Comparison of ENCODE assay signal across 1 cellular context in the genomic region with DNA sequence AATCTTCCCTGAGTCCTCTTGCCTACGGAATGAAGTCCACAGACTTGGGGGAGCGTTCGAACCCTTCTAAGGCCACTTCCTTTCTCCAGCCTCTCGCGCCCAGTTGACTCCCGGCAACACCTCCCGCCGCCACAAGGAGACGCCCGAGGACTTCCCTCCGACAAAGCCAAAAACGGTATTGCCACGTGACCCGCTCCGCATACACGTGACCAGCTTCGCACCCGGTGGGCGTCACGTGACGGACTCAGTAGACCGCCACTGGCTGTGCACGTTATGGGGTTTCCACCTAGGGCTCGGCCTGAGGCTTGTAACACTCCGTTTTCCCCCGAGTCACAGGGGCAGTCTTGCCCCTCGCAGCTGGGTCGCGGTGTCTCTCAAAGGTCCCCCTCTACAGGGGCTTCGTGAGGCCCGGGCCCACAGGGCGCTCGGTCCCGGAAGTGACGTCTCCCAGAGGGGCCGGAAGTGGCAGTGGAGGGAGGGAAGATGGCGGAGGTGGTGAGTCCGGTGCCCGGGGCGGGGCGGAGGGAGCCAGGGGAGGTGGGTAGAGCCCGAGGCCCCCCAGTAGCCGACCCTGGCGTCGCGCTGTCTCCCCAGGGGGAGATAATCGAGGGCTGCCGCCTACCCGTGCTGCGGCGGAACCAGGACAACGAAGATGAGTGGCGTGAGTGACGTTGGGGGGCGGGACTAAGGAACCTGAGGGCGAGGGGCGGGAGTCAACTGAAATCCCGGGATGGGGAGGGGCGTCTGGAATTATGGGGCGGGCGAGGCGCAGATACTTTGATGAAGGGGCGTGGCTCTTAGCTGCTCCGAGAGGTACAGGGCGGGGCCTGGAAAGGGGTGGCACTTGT.
TF ChIP-seq lines count a peak whose summit lies in the region.

TSS of gene KAT5 (plus strand) at position 468 of the 848 bp plus-strand sequence. CDS start at position 484, 16 bp downstream.

TF ChIP-seq in HepG2, 621 proteins besides CTCF, POLR2A, EP300 and RAD21 (continued from another document and continues in another):
- peak; percentile 86; the same call in 1 of the 2 replicates for TF ChIP-seq SAFB2 (CRISPR knock-in tag; IDR thresholded peaks at IDR 0.05; ENCODE audit: borderline replicate concordance, low read depth)
- TF ChIP-seq, protein P1, sequence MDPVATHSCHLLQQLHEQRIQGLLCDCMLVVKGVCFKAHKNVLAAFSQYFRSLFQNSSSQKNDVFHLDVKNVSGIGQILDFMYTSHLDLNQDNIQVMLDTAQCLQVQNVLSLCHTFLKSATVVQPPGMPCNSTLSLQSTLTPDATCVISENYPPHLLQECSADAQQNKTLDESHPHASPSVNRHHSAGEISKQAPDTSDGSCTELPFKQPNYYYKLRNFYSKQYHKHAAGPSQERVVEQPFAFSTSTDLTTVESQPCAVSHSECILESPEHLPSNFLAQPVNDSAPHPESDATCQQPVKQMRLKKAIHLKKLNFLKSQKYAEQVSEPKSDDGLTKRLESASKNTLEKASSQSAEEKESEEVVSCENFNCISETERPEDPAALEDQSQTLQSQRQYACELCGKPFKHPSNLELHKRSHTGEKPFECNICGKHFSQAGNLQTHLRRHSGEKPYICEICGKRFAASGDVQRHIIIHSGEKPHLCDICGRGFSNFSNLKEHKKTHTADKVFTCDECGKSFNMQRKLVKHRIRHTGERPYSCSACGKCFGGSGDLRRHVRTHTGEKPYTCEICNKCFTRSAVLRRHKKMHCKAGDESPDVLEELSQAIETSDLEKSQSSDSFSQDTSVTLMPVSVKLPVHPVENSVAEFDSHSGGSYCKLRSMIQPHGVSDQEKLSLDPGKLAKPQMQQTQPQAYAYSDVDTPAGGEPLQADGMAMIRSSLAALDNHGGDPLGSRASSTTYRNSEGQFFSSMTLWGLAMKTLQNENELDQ (CRISPR knock-in tag; IDR thresholded peaks at IDR 0.05; ENCODE audit: borderline replicate concordance): no peak; the same call in 1 of the 2 replicates
- TF ChIP-seq CREBL2 (CRISPR knock-in tag; IDR thresholded peaks at IDR 0.05; ENCODE audit: borderline replicate concordance): peak; percentile 92; the same call in 1 of the 2 replicates
- peak; percentile 98 for TF ChIP-seq ZFX (CRISPR knock-in tag; IDR thresholded peaks at IDR 0.05; ENCODE audit: low read depth)
- TF ChIP-seq, protein P2, sequence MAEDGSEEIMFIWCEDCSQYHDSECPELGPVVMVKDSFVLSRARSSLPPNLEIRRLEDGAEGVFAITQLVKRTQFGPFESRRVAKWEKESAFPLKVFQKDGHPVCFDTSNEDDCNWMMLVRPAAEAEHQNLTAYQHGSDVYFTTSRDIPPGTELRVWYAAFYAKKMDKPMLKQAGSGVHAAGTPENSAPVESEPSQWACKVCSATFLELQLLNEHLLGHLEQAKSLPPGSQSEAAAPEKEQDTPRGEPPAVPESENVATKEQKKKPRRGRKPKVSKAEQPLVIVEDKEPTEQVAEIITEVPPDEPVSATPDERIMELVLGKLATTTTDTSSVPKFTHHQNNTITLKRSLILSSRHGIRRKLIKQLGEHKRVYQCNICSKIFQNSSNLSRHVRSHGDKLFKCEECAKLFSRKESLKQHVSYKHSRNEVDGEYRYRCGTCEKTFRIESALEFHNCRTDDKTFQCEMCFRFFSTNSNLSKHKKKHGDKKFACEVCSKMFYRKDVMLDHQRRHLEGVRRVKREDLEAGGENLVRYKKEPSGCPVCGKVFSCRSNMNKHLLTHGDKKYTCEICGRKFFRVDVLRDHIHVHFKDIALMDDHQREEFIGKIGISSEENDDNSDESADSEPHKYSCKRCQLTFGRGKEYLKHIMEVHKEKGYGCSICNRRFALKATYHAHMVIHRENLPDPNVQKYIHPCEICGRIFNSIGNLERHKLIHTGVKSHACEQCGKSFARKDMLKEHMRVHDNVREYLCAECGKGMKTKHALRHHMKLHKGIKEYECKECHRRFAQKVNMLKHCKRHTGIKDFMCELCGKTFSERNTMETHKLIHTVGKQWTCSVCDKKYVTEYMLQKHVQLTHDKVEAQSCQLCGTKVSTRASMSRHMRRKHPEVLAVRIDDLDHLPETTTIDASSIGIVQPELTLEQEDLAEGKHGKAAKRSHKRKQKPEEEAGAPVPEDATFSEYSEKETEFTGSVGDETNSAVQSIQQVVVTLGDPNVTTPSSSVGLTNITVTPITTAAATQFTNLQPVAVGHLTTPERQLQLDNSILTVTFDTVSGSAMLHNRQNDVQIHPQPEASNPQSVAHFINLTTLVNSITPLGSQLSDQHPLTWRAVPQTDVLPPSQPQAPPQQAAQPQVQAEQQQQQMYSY (CRISPR knock-in tag; IDR thresholded peaks at IDR 0.05): no peak
- no peak for TF ChIP-seq ZNF496 (CRISPR knock-in tag; IDR thresholded peaks at IDR 0.05; ENCODE audit: insufficient replicate concordance)
- TF ChIP-seq REL (CRISPR knock-in tag; conservative IDR thresholded peaks at IDR 0.05): peak; percentile 90
- no peak for TF ChIP-seq KDM6A (CRISPR knock-in tag; IDR thresholded peaks at IDR 0.05; ENCODE audit: low read depth)
- no peak for TF ChIP-seq NCOA1 (CRISPR knock-in tag; IDR thresholded peaks at IDR 0.05)
- peak; percentile 98 for TF ChIP-seq SRY (CRISPR knock-in tag; IDR thresholded peaks at IDR 0.05)
- TF ChIP-seq ZNF292 (CRISPR knock-in tag; IDR thresholded peaks at IDR 0.05; ENCODE audit: borderline replicate concordance, low read depth): no peak
- TF ChIP-seq, protein P3, sequence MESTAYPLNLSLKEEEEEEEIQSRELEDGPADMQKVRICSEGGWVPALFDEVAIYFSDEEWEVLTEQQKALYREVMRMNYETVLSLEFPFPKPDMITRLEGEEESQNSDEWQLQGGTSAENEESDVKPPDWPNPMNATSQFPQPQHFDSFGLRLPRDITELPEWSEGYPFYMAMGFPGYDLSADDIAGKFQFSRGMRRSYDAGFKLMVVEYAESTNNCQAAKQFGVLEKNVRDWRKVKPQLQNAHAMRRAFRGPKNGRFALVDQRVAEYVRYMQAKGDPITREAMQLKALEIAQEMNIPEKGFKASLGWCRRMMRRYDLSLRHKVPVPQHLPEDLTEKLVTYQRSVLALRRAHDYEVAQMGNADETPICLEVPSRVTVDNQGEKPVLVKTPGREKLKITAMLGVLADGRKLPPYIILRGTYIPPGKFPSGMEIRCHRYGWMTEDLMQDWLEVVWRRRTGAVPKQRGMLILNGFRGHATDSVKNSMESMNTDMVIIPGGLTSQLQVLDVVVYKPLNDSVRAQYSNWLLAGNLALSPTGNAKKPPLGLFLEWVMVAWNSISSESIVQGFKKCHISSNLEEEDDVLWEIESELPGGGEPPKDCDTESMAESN (CRISPR knock-in tag; conservative IDR thresholded peaks at IDR 0.05): peak; percentile 79; the same call in 1 of the 2 replicates
- peak; percentile 98 for TF ChIP-seq ZNF34 (CRISPR knock-in tag; IDR thresholded peaks at IDR 0.05; ENCODE audit: borderline replicate concordance)
- no peak for TF ChIP-seq SP140L (CRISPR knock-in tag; IDR thresholded peaks at IDR 0.05; ENCODE audit: borderline replicate concordance)
- no peak for TF ChIP-seq ZBTB14 (CRISPR knock-in tag; IDR thresholded peaks at IDR 0.05)
- TF ChIP-seq, protein P4, sequence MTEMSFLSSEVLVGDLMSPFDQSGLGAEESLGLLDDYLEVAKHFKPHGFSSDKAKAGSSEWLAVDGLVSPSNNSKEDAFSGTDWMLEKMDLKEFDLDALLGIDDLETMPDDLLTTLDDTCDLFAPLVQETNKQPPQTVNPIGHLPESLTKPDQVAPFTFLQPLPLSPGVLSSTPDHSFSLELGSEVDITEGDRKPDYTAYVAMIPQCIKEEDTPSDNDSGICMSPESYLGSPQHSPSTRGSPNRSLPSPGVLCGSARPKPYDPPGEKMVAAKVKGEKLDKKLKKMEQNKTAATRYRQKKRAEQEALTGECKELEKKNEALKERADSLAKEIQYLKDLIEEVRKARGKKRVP (CRISPR knock-in tag; IDR thresholded peaks at IDR 0.05): peak in 1 of 2 experiments; percentile 71; a peak in 2 of 4 replicates
- TF ChIP-seq ZFAT (CRISPR knock-in tag; conservative IDR thresholded peaks at IDR 0.05): no peak
- no peak for TF ChIP-seq ZNF570 (CRISPR knock-in tag; IDR thresholded peaks at IDR 0.05; ENCODE audit: borderline replicate concordance)
- peak; percentile 83; the same call in 1 of the 2 replicates for TF ChIP-seq ZSCAN25 (CRISPR knock-in tag; IDR thresholded peaks at IDR 0.05)
- peak; percentile 97 for TF ChIP-seq SRF (IDR thresholded peaks at IDR 0.05; ENCODE audit: low read depth, low read length)
- peak; percentile 81 for TF ChIP-seq ZBTB38 (CRISPR knock-in tag; IDR thresholded peaks at IDR 0.05)
- TF ChIP-seq EEA1 (CRISPR knock-in tag; IDR thresholded peaks at IDR 0.05; ENCODE audit: borderline replicate concordance): no peak; the same call in 1 of the 2 replicates
- peak; percentile 86; the same call in 1 of the 2 replicates for TF ChIP-seq ARID2 (CRISPR knock-in tag; IDR thresholded peaks at IDR 0.05; ENCODE audit: borderline replicate concordance)
- TF ChIP-seq, protein P5, sequence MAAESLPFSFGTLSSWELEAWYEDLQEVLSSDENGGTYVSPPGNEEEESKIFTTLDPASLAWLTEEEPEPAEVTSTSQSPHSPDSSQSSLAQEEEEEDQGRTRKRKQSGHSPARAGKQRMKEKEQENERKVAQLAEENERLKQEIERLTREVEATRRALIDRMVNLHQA (CRISPR knock-in tag; IDR thresholded peaks at IDR 0.05): no peak
- peak; percentile 87 for TF ChIP-seq HES4 (CRISPR knock-in tag; IDR thresholded peaks at IDR 0.05; ENCODE audit: borderline replicate concordance)
- peak; percentile 42 for TF ChIP-seq PHF5A (CRISPR knock-in tag; IDR thresholded peaks at IDR 0.05; ENCODE audit: low read depth, unreplicated experiment)
- TF ChIP-seq IRF2 (CRISPR knock-in tag; IDR thresholded peaks at IDR 0.05): peak; percentile 87
- TF ChIP-seq TEAD2 (CRISPR knock-in tag; IDR thresholded peaks at IDR 0.05): peak; percentile 20; the same call in 1 of the 2 replicates
- TF ChIP-seq ZNF260 (CRISPR knock-in tag; IDR thresholded peaks at IDR 0.05; ENCODE audit: borderline replicate concordance, low read depth): no peak
- peak; percentile 96 for TF ChIP-seq ZNF619 (CRISPR knock-in tag; IDR thresholded peaks at IDR 0.05)
- TF ChIP-seq CERS6 (CRISPR knock-in tag; IDR thresholded peaks at IDR 0.05): no peak
- peak; percentile 74 for TF ChIP-seq HIC2 (CRISPR knock-in tag; IDR thresholded peaks at IDR 0.05; ENCODE audit: low read depth)
